In genomic region chrX:150362599-150363481, GRCh38 we compare ENCODE assay signal across 8 cellular contexts. TPM values are rescaled to one million over a fixed set of nuclear protein-coding genes. Genes with fewer than 3 reads are reported as not detected.
DNase-seq lines count a peak whose midpoint lies in the region; ATAC-seq and TF ChIP-seq lines count a peak whose summit lies in the region.

MAMLD1 (plus strand) TSS chrX:150363317; CDS start chrX:150445517, 82,200 bp downstream.

- peak in 2 of 3 donors; percentile 32 to 47 for DNase-seq in CD4-positive, CD25-positive, alpha-beta regulatory T cell
- DNase-seq in activated CD4-positive, alpha-beta T cell treated with anti-CD3 and anti-CD28 coated beads for 4 hours, result peak; percentile 42 to 61
- peak; percentile 83 for DNase-seq in dermis blood vessel endothelial cell
- DNase-seq in left lung, result peak; percentile 73 to 84
- DNase-seq in stimulated activated CD4-positive, alpha-beta T cell treated with anti-CD3 and anti-CD28 coated beads, Interleukin-15, amount 100 ng/mL, for 24 hours, result peak; percentile 74

- H3K36me3 Mint-ChIP-seq in CD4-positive, CD25-positive, alpha-beta regulatory T cell, result no peaks in the 10 kb centered on the region
- no peaks in the 10 kb centered on the region for H3K36me3 Mint-ChIP-seq in IgD-negative memory B cell

- peaks cover 0 to 4% (median 0%) of the 10 kb centered on the region in 7 donors for H3K9me3 Mint-ChIP-seq in CD4-positive, CD25-positive, alpha-beta regulatory T cell
- no peaks in the 10 kb centered on the region for H3K9me3 Mint-ChIP-seq in IgD-negative memory B cell

- no peak within 1 kb of the TSS for H3K27ac ChIP-seq in CD4-positive, CD25-positive, alpha-beta regulatory T cell (ENCODE audit: insufficient read depth, low read length, poor library complexity, severe bottlenecking)
- peak within 1 kb of the TSS; percentile 57 to 82 for H3K27ac ChIP-seq in left lung

- intact Hi-C loops in left lung (cut with DNase I), result no loop called here

- no peaks in the 10 kb centered on the region for H3K36me3 ChIP-seq in CD4-positive, CD25-positive, alpha-beta regulatory T cell (ENCODE audit: control insufficient read depth, insufficient read depth, low read length)
- H3K36me3 ChIP-seq in left lung, result no peaks in the 10 kb centered on the region

- no peaks in the 10 kb centered on the region for H3K9me3 ChIP-seq in CD4-positive, CD25-positive, alpha-beta regulatory T cell (ENCODE audit: control insufficient read depth in 2 of 2, low read length in 2 of 2)
- no peaks in the 10 kb centered on the region for H3K9me3 ChIP-seq in left lung

- H3K27me3 Mint-ChIP-seq in CD4-positive, CD25-positive, alpha-beta regulatory T cell, result peaks cover 39% of the 10 kb centered on the region
- H3K27me3 Mint-ChIP-seq in IgD-negative memory B cell, result peaks cover 6% of the 10 kb centered on the region

- H3K27me3 ChIP-seq in CD4-positive, CD25-positive, alpha-beta regulatory T cell (ENCODE audit: control insufficient read depth, insufficient read depth, low read length), result peaks cover 8% of the 10 kb centered on the region
- peaks cover 0 to 52% of the 10 kb centered on the region in 2 donors for H3K27me3 ChIP-seq in left lung

- H3K4me1 Mint-ChIP-seq in CD4-positive, CD25-positive, alpha-beta regulatory T cell, result peaks cover 0 to 37% (median 5%) of the 10 kb centered on the region in 4 donors
- peaks cover 0 to 11% (median 7%) of the 10 kb centered on the region in 3 donors for H3K4me1 Mint-ChIP-seq in IgD-negative memory B cell

- H3K4me1 ChIP-seq in CD4-positive, CD25-positive, alpha-beta regulatory T cell (ENCODE audit: control insufficient read depth, insufficient read depth, low read length, poor library complexity, severe bottlenecking), result peaks cover 36% of the 10 kb centered on the region
- H3K4me1 ChIP-seq in left lung, result peaks cover 0 to 23% of the 10 kb centered on the region in 2 donors

- peak; percentile 55 to 62 for ATAC-seq in CD4-positive, CD25-positive, alpha-beta regulatory T cell (ENCODE audit: low read depth in 2 of 2)
- ATAC-seq in left lung (peak; percentile 68), GM18519 (IDR thresholded peaks at IDR 0.05; ENCODE audit: low FRiP score, unreplicated experiment) (no peak), GM21515 (IDR thresholded peaks at IDR 0.05; ENCODE audit: unreplicated experiment) (no peak)

- H3K4me3 Mint-ChIP-seq in CD4-positive, CD25-positive, alpha-beta regulatory T cell, result peak within 1 kb of the TSS; percentile 79 to 87 (median 84)
- H3K4me3 Mint-ChIP-seq in IgD-negative memory B cell, result peak within 1 kb of the TSS; percentile 82 to 93 (median 86)

- peak within 1 kb of the TSS in 1 of 3 donors; percentile 91 for H3K27ac Mint-ChIP-seq in CD4-positive, CD25-positive, alpha-beta regulatory T cell
- H3K27ac Mint-ChIP-seq in IgD-negative memory B cell, result peak within 1 kb of the TSS in 1 of 3 donors; percentile 53

- peak within 1 kb of the TSS; percentile 59 for H3K4me3 ChIP-seq in CD4-positive, CD25-positive, alpha-beta regulatory T cell (ENCODE audit: low read depth, low read length)
- H3K4me3 ChIP-seq in left lung, result peak within 1 kb of the TSS; percentile 42 to 52

- TF ChIP-seq CTCF in left lung (IDR thresholded peaks at IDR 0.05), result no peak

RNA-seq across cellular contexts. Expression of gene MAMLD1, which starts in this region (rescaled TPM):
- 1.7 TPM for total RNA-seq in CD4-positive, CD25-positive, alpha-beta regulatory T cell
- under 1 TPM; 0.14 to 0.48 (median 0.34) TPM for polyA plus RNA-seq in CD4-positive, CD25-positive, alpha-beta regulatory T cell
- 0.80 TPM for polyA plus RNA-seq in IgD-negative memory B cell
- total RNA-seq in dermis blood vessel endothelial cell, result 0.85 and 1.4 TPM in 2 replicates
- 1 to 10 TPM; 3.6 to 4.0 TPM for total RNA-seq in left lung

Comparison
In these comparisons a context has a peak if more than half of its experiments do, and no peak if none do; other contexts are left out.
1. ATAC-seq: peak in CD4-positive, CD25-positive, alpha-beta regulatory T cell (2 of 2) and left lung (single experiment); none in GM18519 (single experiment) and GM21515 (single experiment).
2. Peak in every context shown above with its lines, with median percentiles within 50 percentile points of each other: DNase-seq.